ENCODE assay signal across 23 cellular contexts in genomic region chr19:4519172-4519496, GRCh38. TPM values are rescaled to one million over a fixed set of nuclear protein-coding genes. Genes with fewer than 3 reads are reported as not detected.
DNase-seq lines count a peak whose midpoint lies in the region; ATAC-seq and TF ChIP-seq lines count a peak whose summit lies in the region.
"Had no signal": no experiment of that assay in that cellular context is flagged by ENCODE, and none has a peak within 500 bp of the region (broad histone marks: within the 10 kb centered on the region; RNA-seq: fewer than 3 reads in every experiment).

No MANE protein-coding gene starts in this region.

- TF ChIP-seq POLR2A in breast epithelium (IDR thresholded peaks at IDR 0.05) = no peak

- CTCF ChIA-PET in PC-9 (lab: Charles Lee) = no interaction called here

- H3K9me2 ChIP-seq in PC-9 (ENCODE audit: insufficient read depth) = no peaks in the 10 kb centered on the region

- H3K4me1 ChIP-seq in PC-9 (replicated peaks; ENCODE audit: insufficient read depth) (peaks cover 43% of the 10 kb centered on the region), breast epithelium (peaks cover 7 to 10% of the 10 kb centered on the region in 2 donors), liver (ENCODE audit: control insufficient read depth in 4 of 4, insufficient read depth in 4 of 4, low read length in 3 of 4) (peaks cover 18 to 71% (median 64%) of the 10 kb centered on the region in 4 donors), stomach smooth muscle (ENCODE audit: control insufficient read depth, insufficient read depth, low read length) (peaks cover 50% of the 10 kb centered on the region)

- H3K27ac ChIP-seq in PC-9 (peak overlapping the region; percentile 80), breast epithelium (peak overlapping the region; percentile 72 to 88), liver (ENCODE audit: low read depth in 1 of 2, low read length in 2 of 2) (peak overlapping the region; percentile 75 to 78), stomach smooth muscle (ENCODE audit: low read length) (peak overlapping the region; percentile 100)
- H3K27ac ChIP-seq: GM23248, SJSA1, suprapubic skin had no signal

- H3K9ac ChIP-seq in liver (ENCODE audit: low read depth in 1 of 2, low read length in 2 of 2) (no peak overlapping the region), stomach smooth muscle (ENCODE audit: low read length in 2 of 2) (peak overlapping the region; percentile 87 to 98)
- H3K9ac ChIP-seq: GM23248 had no signal

- no peaks in the 10 kb centered on the region for H4K20me1 ChIP-seq in PC-9 (ENCODE audit: insufficient read depth)

- no peak for ATAC-seq in HG02870 (IDR thresholded peaks at IDR 0.05; ENCODE audit: unreplicated experiment)
- no peak for ATAC-seq in GM19455 (IDR thresholded peaks at IDR 0.05; ENCODE audit: unreplicated experiment)
- ATAC-seq: activated CD8-positive, alpha-beta T cell treated with anti-CD3 and anti-CD28 coated beads, Interleukin-2, amount 10 ng/mL, durations not matched to agents 7 days and 5 days; T-helper 17 cell had no signal

- no TSS peak for BruUV-seq in PC-9 (replicated peaks; lab: Mats Ljungman, UMichigan)

- 86% methylated on average over 6 of the region's 6 CpGs for WGBS in liver

- H3K9me3 ChIP-seq in PC-9 (ENCODE audit: insufficient read depth, low read depth) (no peaks in the 10 kb centered on the region), breast epithelium (no peaks in the 10 kb centered on the region), liver (ENCODE audit: control insufficient read depth in 4 of 4, low read length in 3 of 4) (no peaks in the 10 kb centered on the region), stomach smooth muscle (ENCODE audit: control insufficient read depth in 2 of 2, low read length in 2 of 2) (no peaks in the 10 kb centered on the region)
- H3K9me3 ChIP-seq: neutrophil, SJSA1, suprapubic skin had no signal

- H3K36me3 ChIP-seq in PC-9 (ENCODE audit: low read depth) (no peaks in the 10 kb centered on the region), breast epithelium (no peaks in the 10 kb centered on the region), liver (ENCODE audit: control insufficient read depth in 4 of 4, insufficient read depth in 3 of 4, low read depth in 1 of 4, low read length in 3 of 4) (peaks cover 0 to 12% (median 5%) of the 10 kb centered on the region in 4 donors), stomach smooth muscle (ENCODE audit: control insufficient read depth in 2 of 2, insufficient read depth in 2 of 2, low read length in 2 of 2) (peaks cover 0 to 2% of the 10 kb centered on the region in 2 donors)
- H3K36me3 ChIP-seq: SJSA1, suprapubic skin had no signal

- peaks cover 12% of the 10 kb centered on the region; the same call in 1 of the 2 replicates for H3F3A ChIP-seq in PC-9 (ENCODE audit: insufficient read depth, low read depth)

- intact Hi-C loops in PC-9 (cut with micrococcal nuclease; ENCODE audit: unreplicated experiment) (no loop called here), breast epithelium (cut with DNase I; ENCODE audit: low total_unique reads) (no loop called here)

- DNase-seq in PC-9 (no peak), breast epithelium (ENCODE audit: low spot score in 2 of 2) (no peak), SHP77 treated with DMSO at 0.1 percent for 48 hours (lab: John Stamatoyannopoulos, UW) (no peak)
- DNase-seq: activated CD8-positive, alpha-beta T cell treated with anti-CD3 and anti-CD28 coated beads, Interleukin-2, amount 10 ng/mL, durations not matched to agents 7 days and 5 days; activated naive CD4-positive, alpha-beta T cell treated with Interleukin-2 at 50 U/mL for 16 hours; activated T-cell treated with anti-CD3 and anti-CD28 coated beads, Interleukin-2, amount 50 U/mL, for 1 hour; CD4-positive, alpha-beta T cell; effector memory CD4-positive, alpha-beta T cell; GDM1; KG1; NCI-H187 treated with DMSO at 0.1 percent for 48 hours; NCI-H2227 treated with DMSO at 0.1 percent for 48 hours; OCI-M1; T-helper 17 cell had no signal

- no peaks in the 10 kb centered on the region for H3K27me3 ChIP-seq in PC-9 (ENCODE audit: insufficient read depth, low read depth)
- no peaks in the 10 kb centered on the region for H3K27me3 ChIP-seq in breast epithelium
- H3K27me3 ChIP-seq in liver (ENCODE audit: control insufficient read depth in 4 of 4, insufficient read depth in 4 of 4, low read length in 3 of 4) = no peaks in the 10 kb centered on the region
- H3K27me3 ChIP-seq in stomach smooth muscle (ENCODE audit: control insufficient read depth in 1 of 2, insufficient read depth in 2 of 2, low read length in 2 of 2) = no peaks in the 10 kb centered on the region
- H3K27me3 ChIP-seq: neutrophil had no signal

- TF ChIP-seq CTCF in PC-9 (conservative IDR thresholded peaks at IDR 0.05) = no peak
- no peak for TF ChIP-seq CTCF in breast epithelium (IDR thresholded peaks at IDR 0.05)
- no peak for TF ChIP-seq CTCF in liver (IDR thresholded peaks at IDR 0.05; ENCODE audit: low read depth, low read length, missing input control)

- POLR2A ChIA-PET in PC-9 (lab: Charles Lee; ENCODE audit: unreplicated experiment) = no interaction called here

- no peak overlapping the region for H3K4me3 ChIP-seq in PC-9
- H3K4me3 ChIP-seq in breast epithelium = peak overlapping the region in 1 of 3 donors; percentile 61
- H3K4me3 ChIP-seq in liver (ENCODE audit: low read depth in 1 of 3, low read length in 3 of 3) = no peak overlapping the region
- peak overlapping the region; percentile 33 to 86 for H3K4me3 ChIP-seq in stomach smooth muscle (ENCODE audit: low read length in 2 of 2)
- H3K4me3 ChIP-seq: GM23248, SJSA1, suprapubic skin had no signal

- peak overlapping the region; percentile 75 for H3K4me2 ChIP-seq in PC-9

- no peak for TF ChIP-seq RAD21 in liver (IDR thresholded peaks at IDR 0.05)

- 0 out of 2 replicates have a peak overlapping the region, but pooled peaks have one; percentile 48 for H2AFZ ChIP-seq in PC-9
- H2AFZ ChIP-seq: GM23248 had no signal

- no peaks in the 10 kb centered on the region for H3K79me2 ChIP-seq in PC-9 (ENCODE audit: low read depth)

TF ChIP-seq in liver, 16 proteins besides CTCF, POLR2A, EP300 and RAD21:
- TF ChIP-seq, protein P1, sequence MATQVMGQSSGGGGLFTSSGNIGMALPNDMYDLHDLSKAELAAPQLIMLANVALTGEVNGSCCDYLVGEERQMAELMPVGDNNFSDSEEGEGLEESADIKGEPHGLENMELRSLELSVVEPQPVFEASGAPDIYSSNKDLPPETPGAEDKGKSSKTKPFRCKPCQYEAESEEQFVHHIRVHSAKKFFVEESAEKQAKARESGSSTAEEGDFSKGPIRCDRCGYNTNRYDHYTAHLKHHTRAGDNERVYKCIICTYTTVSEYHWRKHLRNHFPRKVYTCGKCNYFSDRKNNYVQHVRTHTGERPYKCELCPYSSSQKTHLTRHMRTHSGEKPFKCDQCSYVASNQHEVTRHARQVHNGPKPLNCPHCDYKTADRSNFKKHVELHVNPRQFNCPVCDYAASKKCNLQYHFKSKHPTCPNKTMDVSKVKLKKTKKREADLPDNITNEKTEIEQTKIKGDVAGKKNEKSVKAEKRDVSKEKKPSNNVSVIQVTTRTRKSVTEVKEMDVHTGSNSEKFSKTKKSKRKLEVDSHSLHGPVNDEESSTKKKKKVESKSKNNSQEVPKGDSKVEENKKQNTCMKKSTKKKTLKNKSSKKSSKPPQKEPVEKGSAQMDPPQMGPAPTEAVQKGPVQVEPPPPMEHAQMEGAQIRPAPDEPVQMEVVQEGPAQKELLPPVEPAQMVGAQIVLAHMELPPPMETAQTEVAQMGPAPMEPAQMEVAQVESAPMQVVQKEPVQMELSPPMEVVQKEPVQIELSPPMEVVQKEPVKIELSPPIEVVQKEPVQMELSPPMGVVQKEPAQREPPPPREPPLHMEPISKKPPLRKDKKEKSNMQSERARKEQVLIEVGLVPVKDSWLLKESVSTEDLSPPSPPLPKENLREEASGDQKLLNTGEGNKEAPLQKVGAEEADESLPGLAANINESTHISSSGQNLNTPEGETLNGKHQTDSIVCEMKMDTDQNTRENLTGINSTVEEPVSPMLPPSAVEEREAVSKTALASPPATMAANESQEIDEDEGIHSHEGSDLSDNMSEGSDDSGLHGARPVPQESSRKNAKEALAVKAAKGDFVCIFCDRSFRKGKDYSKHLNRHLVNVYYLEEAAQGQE (IDR thresholded peaks at IDR 0.05) = no peak
- TF ChIP-seq SP1 (IDR thresholded peaks at IDR 0.05) (no peak), RXRA (IDR thresholded peaks at IDR 0.05) (no peak), HNF4G (IDR thresholded peaks at IDR 0.05) (no peak), NR2F2 (IDR thresholded peaks at IDR 0.05) (no peak)

RNA-seq across cellular contexts. Expression of gene PLIN4, which starts 0.8 kb away (rescaled TPM):
- total RNA-seq in PC-9 (2021) = 1.6 and 1.8 TPM in 2 replicates
- 100 to 1,000 TPM in 2 of 3 donors, 10 to 100 TPM in 1; 50.1 to 629 (median 213) TPM for total RNA-seq in breast epithelium
- total RNA-seq in liver = 10 to 100 TPM in 1 of 2 donors, 1 to 10 TPM in 1; 3.1 to 49.1 TPM
- polyA plus RNA-seq in liver = 10 to 100 TPM in 1 of 2 donors, 1 to 10 TPM in 1; 5.0 to 14.1 TPM
- total RNA-seq: activated CD8-positive, alpha-beta T cell treated with anti-CD3 and anti-CD28 coated beads, Interleukin-2, amount 10 ng/mL, durations not matched to agents 7 days and 5 days; CD4-positive, alpha-beta T cell; GM23248; SJSA1; T-helper 17 cell had no signal

RNA-seq across cellular contexts. Expression of gene PLIN5, which starts 15.9 kb away (rescaled TPM):
- total RNA-seq in PC-9 (2021) = 4.3 and 4.4 TPM in 2 replicates
- 10 to 100 TPM; 10.4 to 26.2 (median 15.4) TPM for total RNA-seq in breast epithelium
- 10 to 100 TPM; 13.3 to 83.8 TPM for total RNA-seq in liver
- polyA plus RNA-seq in liver = 10 to 100 TPM; 51.8 to 61.5 TPM
- total RNA-seq: activated CD8-positive, alpha-beta T cell treated with anti-CD3 and anti-CD28 coated beads, Interleukin-2, amount 10 ng/mL, durations not matched to agents 7 days and 5 days; fibroblast of lung; GM23248; SJSA1; T-helper 17 cell had no signal
- polyA plus RNA-seq: fibroblast of lung, GM23248 had no signal

RNA-seq across cellular contexts. Expression of gene LRG1, which starts 20.7 kb away (rescaled TPM):
- total RNA-seq in PC-9 (2021) (22.0 and 25.6 TPM in 2 replicates), breast epithelium (10 to 100 TPM in 1 of 3 donors, 1 to 10 TPM in 1, under 1 TPM in 1; 0.64 to 14.7 (median 5.7) TPM), liver (100 to 1,000 TPM in 1 of 2 donors, 10 to 100 TPM in 1; 57.8 to 581 TPM)
- 1,000 to 10,000 TPM in 1 of 2 donors, 100 to 1,000 TPM in 1; 741 to 1,122 TPM for polyA plus RNA-seq in liver
- total RNA-seq: activated CD8-positive, alpha-beta T cell treated with anti-CD3 and anti-CD28 coated beads, Interleukin-2, amount 10 ng/mL, durations not matched to agents 7 days and 5 days; CD4-positive, alpha-beta T cell; fibroblast of lung; GM23248; SJSA1 had no signal
- polyA plus RNA-seq: GM23248 had no signal

RNA-seq across cellular contexts. Expression of gene SEMA6B, which starts 40.4 kb away (rescaled TPM):
- 3.3 and 5.0 TPM in 2 replicates for total RNA-seq in PC-9 (2021)
- total RNA-seq in breast epithelium = 1 to 10 TPM; 2.3 to 8.8 (median 3.2) TPM
- 1 to 10 TPM; 2.8 to 3.1 TPM for total RNA-seq in liver
- polyA plus RNA-seq in liver = 1 to 10 TPM in 1 of 2 donors, under 1 TPM in 1; 0.58 to 3.2 TPM
- total RNA-seq: activated CD8-positive, alpha-beta T cell treated with anti-CD3 and anti-CD28 coated beads, Interleukin-2, amount 10 ng/mL, durations not matched to agents 7 days and 5 days; GM23248 had no signal
- polyA plus RNA-seq: GM23248 had no signal

RNA-seq across cellular contexts. Expression of gene HDGFL2, which starts 47.0 kb away (rescaled TPM):
- total RNA-seq in PC-9 (2021) (50.8 and 60.2 TPM in 2 replicates), breast epithelium (10 to 100 TPM; 33.0 to 34.1 (median 33.1) TPM), liver (10 to 100 TPM; 14.9 to 15.7 TPM)
- polyA plus RNA-seq in liver = 10 to 100 TPM in 1 of 2 donors, 1 to 10 TPM in 1; 3.4 to 13.2 TPM

Comparison
In these comparisons a context has a peak if more than half of its experiments do, and no peak if none do; other contexts are left out.
1. H3K4me3 ChIP-seq: peak in stomach smooth muscle (2 of 2); none in PC-9 (single experiment) and liver (0 of 3).
2. H3K9ac ChIP-seq: peak in stomach smooth muscle (2 of 2); none in liver (0 of 2).
3. Peak in every context shown above with its lines, with median percentiles within 50 percentile points of each other: H3K27ac ChIP-seq.